14 cellular contexts compared by ENCODE assay signal in the genomic region with DNA sequence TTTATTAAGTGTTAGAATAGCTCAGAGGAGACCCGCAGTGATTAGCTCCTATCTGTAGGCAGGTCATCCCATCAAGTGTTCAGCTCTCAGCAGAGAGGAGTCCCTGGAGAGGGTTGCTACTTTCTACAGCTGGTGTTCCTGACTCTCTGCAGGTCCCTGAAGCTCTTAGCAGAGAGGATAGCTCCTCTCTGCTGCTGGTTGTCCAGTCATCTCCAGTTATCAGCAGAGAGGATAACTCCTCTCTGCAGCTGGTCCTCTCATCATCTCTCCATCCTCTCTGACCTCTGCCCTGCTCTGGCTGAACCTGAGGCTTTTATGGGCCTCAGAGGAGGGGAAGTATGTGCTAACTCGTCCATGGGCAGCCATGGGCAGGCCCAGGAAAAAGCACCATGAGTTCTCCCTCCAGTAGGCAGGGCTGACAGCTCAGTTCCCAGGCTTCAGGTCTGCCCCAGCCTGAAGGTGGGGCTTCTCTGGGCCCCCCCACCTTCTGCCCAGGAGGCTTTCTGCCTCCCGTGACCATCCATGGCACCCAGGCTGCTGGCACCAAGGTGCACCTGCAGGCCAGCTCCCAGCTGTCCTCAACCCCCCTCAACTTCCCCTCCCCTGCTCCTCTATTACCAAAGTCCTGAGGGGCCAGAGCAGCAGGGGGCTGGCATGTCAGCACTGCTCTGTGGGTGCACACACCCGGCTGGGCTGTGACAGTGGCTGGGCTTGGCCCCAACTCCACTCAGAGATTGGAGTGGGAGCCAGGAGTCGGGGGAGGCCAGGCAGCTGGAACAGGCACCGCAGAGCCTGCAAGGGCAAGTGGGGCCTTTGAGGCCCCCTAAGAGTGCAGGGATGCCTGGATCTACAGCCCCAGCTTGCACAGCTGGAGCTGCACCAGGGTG.
"Had no signal": no experiment of that assay in that cellular context is flagged by ENCODE, and none has a peak within 500 bp of the region (broad histone marks: within the 10 kb centered on the region; RNA-seq: fewer than 3 reads in every experiment).

No MANE protein-coding gene starts in this region.

- H3K36me3 ChIP-seq: breast epithelium, colonic mucosa, gastroesophageal sphincter, SJSA1, transverse colon, WERI-Rb-1 had no signal

- H3K36me3 Mint-ChIP-seq: memory B cell had no signal

- H3K27me3 ChIP-seq: breast epithelium, colonic mucosa, gastroesophageal sphincter, SJSA1, transverse colon had no signal

- H3K4me1 Mint-ChIP-seq: activated T-helper 17 cell treated with anti-CD3 and anti-CD28 coated beads, Interleukin-2, amount 50 U/mL, for 72 hours; memory B cell had no signal

- H3K27ac ChIP-seq: breast epithelium, colonic mucosa, epithelial cell of prostate, gastroesophageal sphincter, SJSA1, transverse colon, WERI-Rb-1 had no signal

- H3K27ac Mint-ChIP-seq: activated T-cell treated with anti-CD3 and anti-CD28 coated beads, Interleukin-2, amount 50 U/mL, for 24 hours; activated T-helper 17 cell treated with anti-CD3 and anti-CD28 coated beads, Interleukin-2, amount 50 U/mL, for 72 hours; memory B cell had no signal

- H3K4me3 ChIP-seq: breast epithelium, colonic mucosa, gastroesophageal sphincter, SJSA1, transverse colon had no signal

- H3K4me3 Mint-ChIP-seq: activated T-cell treated with anti-CD3 and anti-CD28 coated beads, Interleukin-2, amount 50 U/mL, for 24 hours; activated T-helper 17 cell treated with anti-CD3 and anti-CD28 coated beads, Interleukin-2, amount 50 U/mL, for 72 hours; memory B cell; neural crest cell had no signal

- H3K9me3 Mint-ChIP-seq: activated naive CD4-positive, alpha-beta T cell treated with anti-CD3 and anti-CD28 coated beads, Interleukin-2, amount 50 U/mL, for 72 hours; activated T-cell treated with anti-CD3 and anti-CD28 coated beads, Interleukin-2, amount 50 U/mL, for 24 hours; activated T-helper 17 cell treated with anti-CD3 and anti-CD28 coated beads, Interleukin-2, amount 50 U/mL, for 72 hours; memory B cell had no signal

- ATAC-seq: activated naive CD4-positive, alpha-beta T cell treated with anti-CD3 and anti-CD28 coated beads, Interleukin-2, amount 50 U/mL, for 72 hours; activated T-helper 17 cell treated with anti-CD3 and anti-CD28 coated beads, Interleukin-2, amount 50 U/mL, for 72 hours; gastroesophageal sphincter had no signal

- H3K9me3 ChIP-seq: colonic mucosa, gastroesophageal sphincter, SJSA1, transverse colon had no signal

- DNase-seq: activated CD8-positive, alpha-beta memory T cell treated with anti-CD3 and anti-CD28 coated beads, Interleukin-2, amount 50 U/mL, for 4 hours; activated T-cell treated with anti-CD3 and anti-CD28 coated beads, Interleukin-2, amount 50 U/mL, for 24 hours; colonic mucosa; T-helper 1 cell; transverse colon; WERI-Rb-1 had no signal

- H3K4me1 ChIP-seq: breast epithelium, colonic mucosa, gastroesophageal sphincter, SJSA1, transverse colon had no signal
